1 cellular context compared by ENCODE assay signal in genomic region chr1:35812754-35813153, GRCh38. TPM values are rescaled to one million over a fixed set of nuclear protein-coding genes. Genes with fewer than 3 reads are reported as not detected.
"Had no signal": no experiment of that assay in that cellular context is flagged by ENCODE, and none has a peak within 500 bp of the region (broad histone marks: within the 10 kb centered on the region; RNA-seq: fewer than 3 reads in every experiment).

No MANE protein-coding gene starts in this region.

RNA-seq across cellular contexts. Expression of gene CLSPN, which starts 43.0 kb away (rescaled TPM):
- polyA plus RNA-seq: naive thymus-derived CD4-positive, alpha-beta T cell had no signal
